In genomic region chr2:24220534-24221281, GRCh38 we compare ENCODE assay signal across 10 cellular contexts. TPM values are rescaled to one million over a fixed set of nuclear protein-coding genes. Genes with fewer than 3 reads are reported as not detected.
"Had no signal": no experiment of that assay in that cellular context is flagged by ENCODE, and none has a peak within 500 bp of the region (broad histone marks: within the 10 kb centered on the region; RNA-seq: fewer than 3 reads in every experiment).

No MANE protein-coding gene starts in this region.

- H3K9me3 ChIP-seq: colonic mucosa, gastroesophageal sphincter, neutrophil, upper lobe of left lung had no signal

- H3K36me3 ChIP-seq: cardiac muscle cell, colonic mucosa had no signal

- DNase-seq: activated B cell treated with CpG ODN at 0.5 μM for 24 hours; colonic mucosa; effector CD4-positive, alpha-beta T cell; right cardiac atrium; upper lobe of left lung had no signal

- H3K4me1 ChIP-seq: colonic mucosa, gastroesophageal sphincter, upper lobe of left lung had no signal

- H3K27me3 ChIP-seq: cardiac muscle cell, colonic mucosa, gastroesophageal sphincter, neutrophil, upper lobe of left lung had no signal

- H3K4me3 ChIP-seq: cardiac muscle cell, colonic mucosa, gastroesophageal sphincter, upper lobe of left lung had no signal

- H3K27ac ChIP-seq: cardiac muscle cell, colonic mucosa, gastroesophageal sphincter, neutrophil, upper lobe of left lung had no signal

- ATAC-seq: gastroesophageal sphincter; right cardiac atrium; SK-N-SH treated with all-trans-retinoic acid at 6 μM for 48 hours; stimulated activated memory B cell treated with anti-CD40 and anti-IgM and Interleukin-4, amounts not matched to agents 10 μg/mL and 1 μg/mL and 100 μg/mL, for 72 hours had no signal

RNA-seq across cellular contexts. Expression of gene FAM228A, which starts 45.9 kb away (rescaled TPM):
- total RNA-seq: activated B cell treated with CpG ODN at 0.5 μM for 24 hours, colonic mucosa had no signal
